In genomic region chr1:151005729-151006330, GRCh38 we compare ENCODE assay signal across 8 cellular contexts. TPM values are rescaled to one million over a fixed set of nuclear protein-coding genes. Genes with fewer than 3 reads are reported as not detected.
DNase-seq lines count a peak whose midpoint lies in the region; TF ChIP-seq lines count a peak whose summit lies in the region.

No MANE protein-coding gene starts in this region.

- H3K36me3 Mint-ChIP-seq in endodermal cell (ENCODE audit: low read depth) (no peaks in the 10 kb centered on the region), osteocyte (ENCODE audit: unreplicated experiment) (peaks cover 12% of the 10 kb centered on the region)

- H3K27ac ChIP-seq in endodermal cell (ENCODE audit: low read depth, low read length), result no peak overlapping the region

- 79 to 88% methylated on average over 2 to 3 of the region's 4 CpGs for WGBS in endodermal cell (ENCODE audit: insufficient coverage in 1 of 2, insufficient read length in 1 of 2), 2 experiments

- no peak for TF ChIP-seq CTCF in endodermal cell (conservative IDR thresholded peaks at IDR 0.05)
- no peak for TF ChIP-seq CTCF in osteocyte (IDR thresholded peaks at IDR 0.05)

- no peaks in the 10 kb centered on the region for H3K36me3 ChIP-seq in ES-I3 (ENCODE audit: insufficient read depth, low read length)
- no peaks in the 10 kb centered on the region for H3K36me3 ChIP-seq in endodermal cell (ENCODE audit: control insufficient read depth, insufficient read depth, low read length)

- H3K27ac Mint-ChIP-seq in endodermal cell, result peak overlapping the region; percentile 96
- peak overlapping the region; percentile 99 for H3K27ac Mint-ChIP-seq in osteocyte (ENCODE audit: unreplicated experiment)

- H3K27me3 Mint-ChIP-seq in endodermal cell (ENCODE audit: insufficient read depth), result no peaks in the 10 kb centered on the region
- H3K27me3 Mint-ChIP-seq in osteocyte (ENCODE audit: unreplicated experiment), result no peaks in the 10 kb centered on the region

- peak; percentile 63 for DNase-seq in OCI-M1 (lab: John Stamatoyannopoulos, UW)
- no peak for DNase-seq in endodermal cell
- DNase-seq in osteocyte (ENCODE audit: extremely low spot score, unreplicated experiment), result no peak
- no peak for DNase-seq in SKM-1 (lab: John Stamatoyannopoulos, UW; ENCODE audit: unreplicated experiment)
- no peak for DNase-seq in HuH-7.5 (ENCODE audit: low spot score)
- DNase-seq in NCI-H2081 (lab: John Stamatoyannopoulos, UW), result no peak
- no peak for DNase-seq in AG08395 (ENCODE audit: low spot score)

- H3K9ac ChIP-seq in ES-I3 (ENCODE audit: low read depth, low read length) (peak overlapping the region; percentile 60), endodermal cell (ENCODE audit: extremely low read depth, low read length, poor library complexity, severe bottlenecking) (peak overlapping the region; percentile 57)

- H3K9me3 Mint-ChIP-seq in endodermal cell (no peaks in the 10 kb centered on the region), osteocyte (ENCODE audit: unreplicated experiment) (no peaks in the 10 kb centered on the region)

- peaks cover 37% of the 10 kb centered on the region for H3K4me1 Mint-ChIP-seq in endodermal cell
- H3K4me1 Mint-ChIP-seq in osteocyte (ENCODE audit: unreplicated experiment), result peaks cover 60% of the 10 kb centered on the region

- no peaks in the 10 kb centered on the region for H3K27me3 ChIP-seq in endodermal cell (ENCODE audit: control insufficient read depth, insufficient read depth, low read length, poor library complexity, severe bottlenecking)

- H3K4me1 ChIP-seq in ES-I3 (ENCODE audit: insufficient read depth, low read length) (peaks cover 27% of the 10 kb centered on the region), endodermal cell (ENCODE audit: control insufficient read depth, insufficient read depth, low read length) (peaks cover 9% of the 10 kb centered on the region)

- peak overlapping the region; percentile 98 for H3K4me3 Mint-ChIP-seq in endodermal cell
- peak overlapping the region; percentile 94 for H3K4me3 Mint-ChIP-seq in osteocyte (ENCODE audit: unreplicated experiment)

- H3K4me3 ChIP-seq in endodermal cell (ENCODE audit: low read length), result peak overlapping the region; percentile 81

- H3K9me3 ChIP-seq in ES-I3 (ENCODE audit: control insufficient read depth, insufficient read depth, low read length) (no peaks in the 10 kb centered on the region), endodermal cell (ENCODE audit: control insufficient read depth, low read length) (no peaks in the 10 kb centered on the region)

RNA-seq across cellular contexts. Expression of gene MINDY1, which starts 0.9 kb away (rescaled TPM):
- 10 to 100 TPM in 1 of 2 donors, 1 to 10 TPM in 1; 8.6 to 10.8 TPM for total RNA-seq in endodermal cell
- polyA plus RNA-seq in endodermal cell (2013, experiment 1 of 2), result 17.8 TPM
- polyA plus RNA-seq in endodermal cell (2013, experiment 2 of 2), result 15.8 TPM
- total RNA-seq in osteocyte, result 22.2 and 24.3 TPM in 2 replicates

RNA-seq across cellular contexts. Expression of gene PRUNE1, which starts 2.4 kb away (rescaled TPM):
- total RNA-seq in endodermal cell (10 to 100 TPM; 23.8 to 29.3 TPM), osteocyte (18.2 and 20.5 TPM in 2 replicates)
- 25.6 TPM for polyA plus RNA-seq in endodermal cell (2013, experiment 1 of 2)
- 22.5 TPM for polyA plus RNA-seq in endodermal cell (2013, experiment 2 of 2)

RNA-seq across cellular contexts. Expression of gene ANXA9, which starts 23.7 kb away (rescaled TPM):
- total RNA-seq in endodermal cell (not detected), osteocyte (not detected in 2 replicates)
- 0.50 TPM for polyA plus RNA-seq in endodermal cell (2013, experiment 1 of 2)
- polyA plus RNA-seq in endodermal cell (2013, experiment 2 of 2), result 0.12 TPM

RNA-seq across cellular contexts. Expression of gene BNIPL, which starts 30.6 kb away (rescaled TPM):
- total RNA-seq in endodermal cell (1 to 10 TPM; 1.6 to 2.9 TPM), osteocyte (0.55 and 0.81 TPM in 2 replicates)
- 0.46 TPM for polyA plus RNA-seq in endodermal cell (2013, experiment 1 of 2)
- 0.87 TPM for polyA plus RNA-seq in endodermal cell (2013, experiment 2 of 2)

RNA-seq across cellular contexts. Expression of gene CERS2, which starts 31.2 kb away (rescaled TPM):
- total RNA-seq in endodermal cell (100 to 1,000 TPM; 143 to 183 TPM), osteocyte (240 and 261 TPM in 2 replicates)
- polyA plus RNA-seq in endodermal cell (2013, experiment 1 of 2), result 122 TPM
- 109 TPM for polyA plus RNA-seq in endodermal cell (2013, experiment 2 of 2)
